Comparison of ENCODE assay signal across 8 cellular contexts in genomic region chr17:18038149-18038850, GRCh38. TPM values are rescaled to one million over a fixed set of nuclear protein-coding genes. Genes with fewer than 3 reads are reported as not detected.
A peak's percentile ranks its signal among the peaks of the same experiment; 100 is the strongest.
DNase-seq lines count a peak whose midpoint lies in the region; ATAC-seq, FAIRE-seq and TF ChIP-seq lines count a peak whose summit lies in the region.

No MANE protein-coding gene starts in this region.

- peaks cover 22% of the 10 kb centered on the region for H3K79me2 ChIP-seq in HepG2 (ENCODE audit: insufficient read depth, low read length)

- H2AFZ ChIP-seq in HepG2 (ENCODE audit: low read length) = no peak overlapping the region

- no peak for TF ChIP-seq POLR2A in HepG2 (IDR thresholded peaks at IDR 0.05; ENCODE audit: insufficient read depth in 1 of 2, low read depth in 2 of 2, low read length in 2 of 2)
- no peak for TF ChIP-seq POLR2A in GM12891 (IDR thresholded peaks at IDR 0.05; ENCODE audit: low read depth, low read length)

- ATAC-seq in HepG2 = no peak; the same call in 2 of the 3 replicates

- H3K36me3 ChIP-seq in ascending aorta = no peaks in the 10 kb centered on the region
- no peaks in the 10 kb centered on the region for H3K36me3 ChIP-seq in HepG2 (replicated peaks in 1 of 2; ENCODE audit: control insufficient read depth in 1 of 2, insufficient read depth in 2 of 2, low read length in 2 of 2)
- no peaks in the 10 kb centered on the region for H3K36me3 ChIP-seq in subcutaneous abdominal adipose tissue (ENCODE audit: control insufficient read depth in 5 of 5, insufficient read depth in 5 of 5, low read length in 5 of 5)

- in situ Hi-C loops in HepG2 (cut with HindIII; ENCODE audit: extremely low pct_ligation_motif_present, low pct_unique_long_range_greater_than_20kb) = loop anchor here (10.0 kb wide), 1 partner anchor 143 kb away; no protein-coding TSS in a partner anchor

- BruUV-seq in HepG2 (replicated peaks; lab: Mats Ljungman, UMichigan) = TSS peak; percentile 67

- 3% methylated on average over 13 of the region's 13 CpGs for WGBS in HepG2 (ENCODE audit: low lambda C conversion rate)

- POLR2A ChIA-PET in HepG2 (lab: Yijun Ruan, JAX) = no interaction called here

- TF ChIP-seq RAD21 in HepG2 (CRISPR knock-in tag; IDR thresholded peaks at IDR 0.05) = no peak

- H3K4me2 ChIP-seq in HepG2 (ENCODE audit: low read depth, low read length) = peak overlapping the region; percentile 88

- H3K4me3 ChIP-seq in GM12875 (ENCODE audit: low read depth, low read length) = peak overlapping the region; percentile 93
- H3K4me3 ChIP-seq in ascending aorta = peak overlapping the region; percentile 93 to 98
- peak overlapping the region; percentile 73 to 89 (median 89) for H3K4me3 ChIP-seq in HepG2 (replicated peaks in 1 of 3; ENCODE audit: insufficient read depth in 1 of 3, low read depth in 2 of 3, low read length in 3 of 3)
- peak overlapping the region; percentile 88 to 95 (median 93) for H3K4me3 ChIP-seq in subcutaneous abdominal adipose tissue (ENCODE audit: low read depth in 1 of 5, low read length in 5 of 5)

- no peaks in the 10 kb centered on the region for H3K27me3 ChIP-seq in ascending aorta
- H3K27me3 ChIP-seq in HepG2 (ENCODE audit: control insufficient read depth in 1 of 2, insufficient read depth in 2 of 2, low read length in 2 of 2) = no peaks in the 10 kb centered on the region; a peak in 1 of 5 replicates
- H3K27me3 ChIP-seq in subcutaneous abdominal adipose tissue (ENCODE audit: control insufficient read depth in 5 of 5, insufficient read depth in 4 of 5, low read length in 5 of 5) = no peaks in the 10 kb centered on the region

- TF ChIP-seq CTCF in GM12875 (IDR thresholded peaks at IDR 0.05; ENCODE audit: borderline replicate concordance, insufficient read depth, low read depth, low read length) (no peak), ascending aorta (IDR thresholded peaks at IDR 0.05) (no peak), HepG2 (CRISPR knock-in tag; IDR thresholded peaks at IDR 0.05) (no peak)

- H3K9ac ChIP-seq in HepG2 (ENCODE audit: insufficient read depth, low read depth, low read length) = peak overlapping the region; percentile 81
- H3K9ac ChIP-seq in subcutaneous abdominal adipose tissue (ENCODE audit: low read length in 5 of 5) = peak overlapping the region in 4 of 5 donors; percentile 55 to 86 (median 76)

- TF ChIP-seq EP300 in HepG2 (IDR thresholded peaks at IDR 0.05; ENCODE audit: low read depth in 2 of 2, low read length in 2 of 2) (no peak), HepG2 (CRISPR knock-in tag; IDR thresholded peaks at IDR 0.05; ENCODE audit: borderline replicate concordance) (no peak)

- no peaks in the 10 kb centered on the region for H3K9me3 ChIP-seq in ascending aorta
- no peaks in the 10 kb centered on the region for H3K9me3 ChIP-seq in HepG2 (ENCODE audit: low read length)
- H3K9me3 ChIP-seq in subcutaneous abdominal adipose tissue (ENCODE audit: control insufficient read depth in 5 of 5, low read length in 5 of 5) = no peaks in the 10 kb centered on the region

- DNase-seq in NOMO-1 treated with dmso at 0.1 percent for 144 hours (lab: John Stamatoyannopoulos, UW; ENCODE audit: unreplicated experiment) (peak; percentile 64), ascending aorta (ENCODE audit: low spot score in 2 of 2) (no peak), HepG2 (ENCODE audit: low spot score) (no peak), GM12891 (ENCODE audit: insufficient read length, low spot score) (no peak), NCI-H146 treated with DMSO at 0.1 percent for 48 hours (lab: John Stamatoyannopoulos, UW; ENCODE audit: unreplicated experiment) (no peak), NCI-H128 (lab: John Stamatoyannopoulos, UW; ENCODE audit: unreplicated experiment) (no peak)

- CTCF ChIA-PET in HepG2 (lab: Yijun Ruan, JAX; ENCODE audit: low intra/inter-chr PET ratio, low total read pairs) = no interaction called here

- H3K4me1 ChIP-seq in ascending aorta (peaks cover 3 to 18% of the 10 kb centered on the region in 2 donors), HepG2 (ENCODE audit: insufficient read depth, low read length) (peaks cover 60% of the 10 kb centered on the region), subcutaneous abdominal adipose tissue (ENCODE audit: control insufficient read depth in 5 of 5, insufficient read depth in 5 of 5, low read length in 5 of 5) (peaks cover 12 to 32% (median 31%) of the 10 kb centered on the region in 5 donors)

- H3K27ac ChIP-seq in ascending aorta = peak overlapping the region; percentile 62 to 72
- peak overlapping the region; percentile 58 for H3K27ac ChIP-seq in HepG2 (ENCODE audit: extremely low read length, insufficient read depth, low read length)
- peak overlapping the region; percentile 65 for H3K27ac ChIP-seq in subcutaneous abdominal adipose tissue (ENCODE audit: low read depth, low read length)

- no peaks in the 10 kb centered on the region; the same call in 1 of the 2 replicates for H4K20me1 ChIP-seq in HepG2 (ENCODE audit: insufficient read depth, low read length)

- intact Hi-C loops in ascending aorta (cut with DNase I) = loop anchor here (5.0 to 10.0 kb wide), 5 partner anchors 146 to 756 kb away; partner anchors contain the start of genes COPS3, PEMT and RASD1
- intact Hi-C loops in HepG2 (cut with micrococcal nuclease; ENCODE audit: unreplicated experiment) = no loop called here

- FAIRE-seq in HepG2 (lab: Jason Lieb, UNC) = no peak
- FAIRE-seq in GM12891 (lab: Jason Lieb, UNC) = no peak

RNA-seq across cellular contexts. Expression of gene ATPAF2, which starts 0.7 kb away (rescaled TPM):
- total RNA-seq in ascending aorta (2.6 TPM), HepG2 (2016; rRNA removed; fragmentation: Illumina TruSeq; extraction: Trizol) (14.2 and 15.0 TPM in 2 replicates)
- total RNA-seq in HepG2 (2016; cell fraction: cytosol; rRNA removed; fragmentation: Illumina TruSeq; extraction: Trizol; ENCODE audit: low read depth) = 8.8 and 12.0 TPM in 2 replicates
- 14.9 and 18.9 TPM in 2 replicates for total RNA-seq in HepG2 (2016; cell fraction: insoluble cytoplasmic fraction; rRNA removed; fragmentation: Illumina TruSeq; extraction: Trizol)
- 9.7 and 14.4 TPM in 2 replicates for total RNA-seq in HepG2 (2016; cell fraction: membrane; rRNA removed; fragmentation: Illumina TruSeq; extraction: Trizol)
- 12.8 and 14.7 TPM in 2 replicates for total RNA-seq in HepG2 (2016; cell fraction: nucleus; rRNA removed; fragmentation: Illumina TruSeq; extraction: Trizol)
- polyA plus RNA-seq in HepG2 (2011; rRNA removed) = 16.0 and 16.5 TPM in 2 replicates
- 8.0 and 9.7 TPM in 2 replicates for polyA plus RNA-seq in HepG2 (2011; cell fraction: cytosol; rRNA removed)
- polyA plus RNA-seq in HepG2 (2011; cell fraction: nucleus; rRNA removed) = 46.6 and 61.0 TPM in 2 replicates
- 10.3 and 10.4 TPM in 2 replicates for polyA plus RNA-seq in HepG2 (2012)
- polyA plus RNA-seq in HepG2 (2016; cell fraction: cytosol; fragmentation: Illumina TruSeq; extraction: Trizol; ENCODE audit: low read depth) = 8.0 and 11.6 TPM in 2 replicates
- polyA plus RNA-seq in HepG2 (2016; cell fraction: insoluble cytoplasmic fraction; fragmentation: Illumina TruSeq; extraction: Trizol; ENCODE audit: low read depth) = 19.2 and 26.7 TPM in 2 replicates
- 11.3 and 19.5 TPM in 2 replicates for polyA plus RNA-seq in HepG2 (2016; cell fraction: membrane; fragmentation: Illumina TruSeq; extraction: Trizol; ENCODE audit: low read depth)
- polyA plus RNA-seq in HepG2 (2016; cell fraction: nucleus; fragmentation: Illumina TruSeq; extraction: Trizol; ENCODE audit: insufficient read depth, low read depth) = 37.0 and 37.2 TPM in 2 replicates
- 18.0 and 28.2 TPM in 2 replicates for polyA minus RNA-seq in HepG2 (2011; rRNA and poly(A)+ RNA removed; ENCODE audit: low replicate concordance)
- 7.1 and 8.4 TPM in 2 replicates for polyA minus RNA-seq in HepG2 (2011; cell fraction: cytosol; rRNA and poly(A)+ RNA removed)
- 23.1 and 28.8 TPM in 2 replicates for polyA minus RNA-seq in HepG2 (2011; cell fraction: nucleus; rRNA and poly(A)+ RNA removed)
- 18.9 TPM for polyA plus RNA-seq in GM12891 (2012; ENCODE audit: low read depth, missing spikeins)

RNA-seq across cellular contexts. Expression of gene GID4, which starts 0.9 kb away (rescaled TPM):
- total RNA-seq in ascending aorta (8.3 TPM), HepG2 (2016; rRNA removed; fragmentation: Illumina TruSeq; extraction: Trizol) (4.3 and 5.5 TPM in 2 replicates)
- 2.5 and 4.3 TPM in 2 replicates for total RNA-seq in HepG2 (2016; cell fraction: cytosol; rRNA removed; fragmentation: Illumina TruSeq; extraction: Trizol; ENCODE audit: low read depth)
- total RNA-seq in HepG2 (2016; cell fraction: insoluble cytoplasmic fraction; rRNA removed; fragmentation: Illumina TruSeq; extraction: Trizol) = 4.4 and 4.8 TPM in 2 replicates
- total RNA-seq in HepG2 (2016; cell fraction: membrane; rRNA removed; fragmentation: Illumina TruSeq; extraction: Trizol) = 6.5 and 7.9 TPM in 2 replicates
- 2.7 and 3.1 TPM in 2 replicates for total RNA-seq in HepG2 (2016; cell fraction: nucleus; rRNA removed; fragmentation: Illumina TruSeq; extraction: Trizol)
- polyA plus RNA-seq in HepG2 (2011; rRNA removed) = 4.7 and 6.1 TPM in 2 replicates
- 2.8 and 3.4 TPM in 2 replicates for polyA plus RNA-seq in HepG2 (2011; cell fraction: cytosol; rRNA removed)
- 4.1 and 4.6 TPM in 2 replicates for polyA plus RNA-seq in HepG2 (2011; cell fraction: nucleus; rRNA removed)
- 8.4 and 8.9 TPM in 2 replicates for polyA plus RNA-seq in HepG2 (2012)
- polyA plus RNA-seq in HepG2 (2016; cell fraction: cytosol; fragmentation: Illumina TruSeq; extraction: Trizol; ENCODE audit: low read depth) = 7.0 and 8.5 TPM in 2 replicates
- 5.8 and 6.7 TPM in 2 replicates for polyA plus RNA-seq in HepG2 (2016; cell fraction: insoluble cytoplasmic fraction; fragmentation: Illumina TruSeq; extraction: Trizol; ENCODE audit: low read depth)
- polyA plus RNA-seq in HepG2 (2016; cell fraction: membrane; fragmentation: Illumina TruSeq; extraction: Trizol; ENCODE audit: low read depth) = 7.0 and 8.2 TPM in 2 replicates
- 4.4 and 6.0 TPM in 2 replicates for polyA plus RNA-seq in HepG2 (2016; cell fraction: nucleus; fragmentation: Illumina TruSeq; extraction: Trizol; ENCODE audit: insufficient read depth, low read depth)
- 8.2 and 20.5 TPM in 2 replicates for polyA minus RNA-seq in HepG2 (2011; rRNA and poly(A)+ RNA removed; ENCODE audit: low replicate concordance)
- 3.7 and 4.2 TPM in 2 replicates for polyA minus RNA-seq in HepG2 (2011; cell fraction: cytosol; rRNA and poly(A)+ RNA removed)
- polyA minus RNA-seq in HepG2 (2011; cell fraction: nucleus; rRNA and poly(A)+ RNA removed) = 6.4 and 10.4 TPM in 2 replicates
- polyA plus RNA-seq in GM12891 (2012; ENCODE audit: low read depth, missing spikeins) = 2.7 TPM

RNA-seq across cellular contexts. Expression of gene DRG2, which starts 49.4 kb away (rescaled TPM):
- total RNA-seq in ascending aorta (118 TPM), HepG2 (2016; rRNA removed; fragmentation: Illumina TruSeq; extraction: Trizol) (23.0 and 26.6 TPM in 2 replicates)
- total RNA-seq in HepG2 (2016; cell fraction: cytosol; rRNA removed; fragmentation: Illumina TruSeq; extraction: Trizol; ENCODE audit: low read depth) = 34.5 and 35.0 TPM in 2 replicates
- total RNA-seq in HepG2 (2016; cell fraction: insoluble cytoplasmic fraction; rRNA removed; fragmentation: Illumina TruSeq; extraction: Trizol) = 19.6 and 31.0 TPM in 2 replicates
- total RNA-seq in HepG2 (2016; cell fraction: membrane; rRNA removed; fragmentation: Illumina TruSeq; extraction: Trizol) = 18.9 and 21.9 TPM in 2 replicates
- total RNA-seq in HepG2 (2016; cell fraction: nucleus; rRNA removed; fragmentation: Illumina TruSeq; extraction: Trizol) = 27.8 and 29.3 TPM in 2 replicates
- polyA plus RNA-seq in HepG2 (2011; rRNA removed) = 20.1 and 24.9 TPM in 2 replicates
- 16.7 and 20.6 TPM in 2 replicates for polyA plus RNA-seq in HepG2 (2011; cell fraction: cytosol; rRNA removed)
- 78.3 and 80.8 TPM in 2 replicates for polyA plus RNA-seq in HepG2 (2011; cell fraction: nucleus; rRNA removed)
- 18.5 and 21.7 TPM in 2 replicates for polyA plus RNA-seq in HepG2 (2012)
- 7.5 and 8.3 TPM in 2 replicates for polyA plus RNA-seq in HepG2 (2016; cell fraction: cytosol; fragmentation: Illumina TruSeq; extraction: Trizol; ENCODE audit: low read depth)
- polyA plus RNA-seq in HepG2 (2016; cell fraction: insoluble cytoplasmic fraction; fragmentation: Illumina TruSeq; extraction: Trizol; ENCODE audit: low read depth) = 19.2 and 22.3 TPM in 2 replicates
- 10.0 and 11.1 TPM in 2 replicates for polyA plus RNA-seq in HepG2 (2016; cell fraction: membrane; fragmentation: Illumina TruSeq; extraction: Trizol; ENCODE audit: low read depth)
- polyA plus RNA-seq in HepG2 (2016; cell fraction: nucleus; fragmentation: Illumina TruSeq; extraction: Trizol; ENCODE audit: insufficient read depth, low read depth) = 47.8 and 50.0 TPM in 2 replicates
- polyA minus RNA-seq in HepG2 (2011; rRNA and poly(A)+ RNA removed; ENCODE audit: low replicate concordance) = 43.9 and 69.9 TPM in 2 replicates
- polyA minus RNA-seq in HepG2 (2011; cell fraction: cytosol; rRNA and poly(A)+ RNA removed) = 10.0 and 13.9 TPM in 2 replicates
- 46.6 and 47.5 TPM in 2 replicates for polyA minus RNA-seq in HepG2 (2011; cell fraction: nucleus; rRNA and poly(A)+ RNA removed)
- 30.3 TPM for polyA plus RNA-seq in GM12891 (2012; ENCODE audit: low read depth, missing spikeins)
